11 cellular contexts compared by ENCODE assay signal in the genomic region with DNA sequence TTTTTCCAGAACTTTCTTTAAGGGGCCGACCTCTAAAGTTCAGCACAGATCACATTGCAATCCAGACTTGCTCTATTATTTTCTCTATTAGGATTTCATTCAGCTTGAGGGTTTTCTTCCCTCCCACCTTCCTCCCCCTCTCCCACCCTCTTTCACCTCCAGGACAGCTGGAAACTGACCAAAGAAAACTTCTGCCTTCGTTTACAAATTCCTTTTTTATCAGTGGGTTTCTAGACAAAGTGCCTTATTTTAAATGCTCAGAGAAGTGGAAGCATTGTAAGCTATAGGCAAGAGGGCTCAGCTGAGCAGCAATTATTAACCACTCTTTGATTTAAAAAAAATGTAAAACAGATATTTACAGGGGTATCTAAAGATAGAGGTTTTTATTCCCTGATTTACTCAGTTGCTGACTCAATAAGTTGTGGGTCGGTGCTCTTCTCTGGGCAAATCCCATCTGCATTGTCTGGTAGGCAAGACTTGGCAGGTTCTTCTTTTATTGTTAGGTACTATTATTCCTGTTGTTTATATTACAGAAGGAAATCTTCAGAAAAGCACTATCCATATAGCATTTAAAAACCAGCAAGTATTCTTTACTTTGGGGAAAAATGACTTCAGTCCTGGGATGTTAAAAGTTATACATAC.
DNase-seq lines count a peak whose midpoint lies in the region; ATAC-seq and TF ChIP-seq lines count a peak whose summit lies in the region.
"Had no signal": no experiment of that assay in that cellular context is flagged by ENCODE, and none has a peak within 500 bp of the region (broad histone marks: within the 10 kb centered on the region; RNA-seq: fewer than 3 reads in every experiment).

No MANE protein-coding gene starts in this region.

- WGBS in esophagus muscularis mucosa = 15% methylated on average over 3 of the region's 3 CpGs
- WGBS in urinary bladder = 13% methylated on average over 3 of the region's 3 CpGs

- H3K4me1 Mint-ChIP-seq in nephron = peaks cover 51% of the 10 kb centered on the region

- TF ChIP-seq EP300 in esophagus muscularis mucosa (IDR thresholded peaks at IDR 0.05) = no peak

- H3K36me3 ChIP-seq in esophagus muscularis mucosa (no peaks in the 10 kb centered on the region), urinary bladder (ENCODE audit: insufficient read depth) (no peaks in the 10 kb centered on the region)

- DNase-seq in RPMI7951 (ENCODE audit: low read depth) (peak; percentile 67), esophagus muscularis mucosa (ENCODE audit: extremely low spot score) (no peak), HCEC 1CT (no peak)
- DNase-seq: activated T-cell treated with anti-CD3 and anti-CD28 coated beads, Interleukin-2, amount 50 U/mL, for 1 hour; head of caudate nucleus; NCI-H2081 had no signal

- H3K27me3 ChIP-seq in esophagus muscularis mucosa = no peaks in the 10 kb centered on the region

- peak overlapping the region; percentile 95 to 96 (median 96) for H3K4me3 Mint-ChIP-seq in nephron
- H3K4me3 Mint-ChIP-seq: T-helper 1 cell treated with Interleukin-12 subunit alpha and Interleukin-12 subunit beta and Interleukin-4 antibody, amounts not matched to agents 30 μg/mL and 1 μg/mL, for 36 hours had no signal

- H3K27ac Mint-ChIP-seq in nephron = peak overlapping the region; percentile 99 to 100 (median 99)
- H3K27ac Mint-ChIP-seq: T-helper 1 cell treated with Interleukin-12 subunit alpha and Interleukin-12 subunit beta and Interleukin-4 antibody, amounts not matched to agents 30 μg/mL and 1 μg/mL, for 36 hours had no signal

- no peaks in the 10 kb centered on the region for H3K9me3 ChIP-seq in esophagus muscularis mucosa

- peak overlapping the region; percentile 85 to 88 (median 86) for H3K27ac ChIP-seq in esophagus muscularis mucosa (replicated peaks in 1 of 4)
- H3K27ac ChIP-seq in urinary bladder (ENCODE audit: low read depth) = peak overlapping the region; percentile 56

- H3K4me1 ChIP-seq in esophagus muscularis mucosa (peaks cover 0 to 35% (median 27%) of the 10 kb centered on the region in 4 donors), urinary bladder (ENCODE audit: insufficient read depth) (no peaks in the 10 kb centered on the region)

- intact Hi-C loops in esophagus muscularis mucosa (cut with DNase I) = loop anchor here (2.0 to 5.0 kb wide), 2 partner anchors 255 to 389 kb away; a partner anchor contains a TSS

- ATAC-seq in HG02870 (IDR thresholded peaks at IDR 0.05; ENCODE audit: unreplicated experiment) = no peak
- ATAC-seq in HG03097 (IDR thresholded peaks at IDR 0.05; ENCODE audit: low FRiP score, unreplicated experiment) = no peak

- no peak for TF ChIP-seq POLR2A in esophagus muscularis mucosa (IDR thresholded peaks at IDR 0.05; ENCODE audit: low read depth)

- TF ChIP-seq CTCF in esophagus muscularis mucosa (IDR thresholded peaks at IDR 0.05) (no peak), nephron (IDR thresholded peaks at IDR 0.05; ENCODE audit: unreplicated experiment in 3 of 3) (no peak)

- H3K4me3 ChIP-seq in esophagus muscularis mucosa = peak overlapping the region; percentile 54 to 68 (median 62)
- peak overlapping the region; percentile 71 for H3K4me3 ChIP-seq in urinary bladder (ENCODE audit: low read depth, low read length)

- no peaks in the 10 kb centered on the region for H3K9me3 Mint-ChIP-seq in nephron
- H3K9me3 Mint-ChIP-seq: T-helper 1 cell treated with Interleukin-12 subunit alpha and Interleukin-12 subunit beta and Interleukin-4 antibody, amounts not matched to agents 30 μg/mL and 1 μg/mL, for 36 hours had no signal

- peaks cover 6% of the 10 kb centered on the region for H3K27me3 Mint-ChIP-seq in nephron (ENCODE audit: low read depth)

- peaks cover 58% of the 10 kb centered on the region for H3K36me3 Mint-ChIP-seq in nephron (ENCODE audit: low read depth)
